20 cellular contexts compared by ENCODE assay signal in genomic region chr3:53230041-53230621, GRCh38.
DNase-seq lines count a peak whose midpoint lies in the region; ATAC-seq and TF ChIP-seq lines count a peak whose summit lies in the region.
"Had no signal": no experiment of that assay in that cellular context is flagged by ENCODE, and none has a peak within 500 bp of the region (broad histone marks: within the 10 kb centered on the region; RNA-seq: fewer than 3 reads in every experiment).

No MANE protein-coding gene starts in this region.

- H3K9me2 ChIP-seq in OCI-LY1 (ENCODE audit: low read depth, low read length) = no peaks in the 10 kb centered on the region

- H3K4me3 ChIP-seq in GM12865 (ENCODE audit: low read depth, low read length) = no peak overlapping the region
- no peak overlapping the region for H3K4me3 ChIP-seq in OCI-LY1 (ENCODE audit: low read depth, low read length, poor library complexity, severe bottlenecking)
- H3K4me3 ChIP-seq: MG63, pancreas had no signal

- no peaks in the 10 kb centered on the region for H3K27me3 ChIP-seq in OCI-LY1 (ENCODE audit: insufficient read depth, low read length)
- H3K27me3 ChIP-seq: MG63, pancreas had no signal

- no peaks in the 10 kb centered on the region for H3K9me3 ChIP-seq in OCI-LY1 (ENCODE audit: low read length)
- H3K9me3 ChIP-seq: MG63, pancreas had no signal

- DNase-seq in AG20443 (ENCODE audit: low spot score) (peak; percentile 8), GM12865 (ENCODE audit: low read depth) (no peak), iPS-NIHi7 (ENCODE audit: extremely low spot score) (peak; percentile 37), hippocampal formation (lab: John Stamatoyannopoulos, UW) (no peak), NCI-H187 treated with DMSO at 0.1 percent for 48 hours (lab: John Stamatoyannopoulos, UW) (no peak)
- no peak for DNase-seq in activated CD8-positive, alpha-beta memory T cell treated with anti-CD3 and anti-CD28 coated beads, Interleukin-2, amount 50 U/mL, for 4 hours
- DNase-seq: activated CD4-positive, alpha-beta T cell treated with anti-CD3 and anti-CD28 coated beads, Interleukin-2, amount 50 U/mL, for 48 hours; anterior cingulate cortex; C1 segment of cervical spinal cord; cortex of kidney; erythroblast; glutamatergic neuron; kidney glomerular epithelial cell; MG63; NK-92 treated with Interleukin-12 subunit alpha and Interleukin-12 subunit beta, amount 100 ng/mL, for 24 hours; pancreas; T1000 had no signal

- TF ChIP-seq CTCF in GM12865 (IDR thresholded peaks at IDR 0.05; ENCODE audit: insufficient read depth, low read depth, low read length, missing control alignments) (peak; percentile 3), OCI-LY1 (IDR thresholded peaks at IDR 0.05; ENCODE audit: low read length) (peak; percentile 20; the same call in 1 of the 2 replicates)

- ATAC-seq in GM21825 (IDR thresholded peaks at IDR 0.05; ENCODE audit: unreplicated experiment) = no peak
- ATAC-seq: activated T-helper 17 cell treated with anti-CD3 and anti-CD28 coated beads, Interleukin-2, amount 50 U/mL, for 72 hours; pancreas had no signal

- H3K79me2 ChIP-seq in OCI-LY1 (ENCODE audit: insufficient read depth, low read length) = no peaks in the 10 kb centered on the region

- H3K27ac ChIP-seq in OCI-LY1 (ENCODE audit: low read depth, low read length, poor library complexity, severe bottlenecking) = no peak overlapping the region
- H3K27ac ChIP-seq: pancreas had no signal

- H4K20me1 ChIP-seq in OCI-LY1 (ENCODE audit: insufficient read depth, low read length) = no peaks in the 10 kb centered on the region

- no peaks in the 10 kb centered on the region for H3K4me1 ChIP-seq in OCI-LY1 (ENCODE audit: insufficient read depth, low read length, severe bottlenecking)
- H3K4me1 ChIP-seq: pancreas had no signal

- H3F3A ChIP-seq in OCI-LY1 (ENCODE audit: insufficient read depth, low read length) = no peaks in the 10 kb centered on the region

- no peak overlapping the region for H3K9ac ChIP-seq in OCI-LY1 (ENCODE audit: low read length)

- no peak overlapping the region for H3K4me2 ChIP-seq in OCI-LY1 (ENCODE audit: low read length)

- peaks cover 99% of the 10 kb centered on the region for H3K36me3 ChIP-seq in OCI-LY1 (ENCODE audit: insufficient read depth, low read length)

- H2AFZ ChIP-seq in OCI-LY1 (ENCODE audit: low read length) = no peak overlapping the region

Comparison
In these comparisons a context has a peak if more than half of its experiments do, and no peak if none do; other contexts are left out.
1. DNase-seq: peak in AG20443 (single experiment) and iPS-NIHi7 (single experiment); none in GM12865 (single experiment), hippocampal formation (0 of 2), activated CD8-positive, alpha-beta memory T cell treated with anti-CD3 and anti-CD28 coated beads, Interleukin-2, amount 50 U/mL, for 4 hours (single experiment) and NCI-H187 treated with DMSO at 0.1 percent for 48 hours (single experiment).